2 cellular contexts compared by ENCODE assay signal in the genomic region with DNA sequence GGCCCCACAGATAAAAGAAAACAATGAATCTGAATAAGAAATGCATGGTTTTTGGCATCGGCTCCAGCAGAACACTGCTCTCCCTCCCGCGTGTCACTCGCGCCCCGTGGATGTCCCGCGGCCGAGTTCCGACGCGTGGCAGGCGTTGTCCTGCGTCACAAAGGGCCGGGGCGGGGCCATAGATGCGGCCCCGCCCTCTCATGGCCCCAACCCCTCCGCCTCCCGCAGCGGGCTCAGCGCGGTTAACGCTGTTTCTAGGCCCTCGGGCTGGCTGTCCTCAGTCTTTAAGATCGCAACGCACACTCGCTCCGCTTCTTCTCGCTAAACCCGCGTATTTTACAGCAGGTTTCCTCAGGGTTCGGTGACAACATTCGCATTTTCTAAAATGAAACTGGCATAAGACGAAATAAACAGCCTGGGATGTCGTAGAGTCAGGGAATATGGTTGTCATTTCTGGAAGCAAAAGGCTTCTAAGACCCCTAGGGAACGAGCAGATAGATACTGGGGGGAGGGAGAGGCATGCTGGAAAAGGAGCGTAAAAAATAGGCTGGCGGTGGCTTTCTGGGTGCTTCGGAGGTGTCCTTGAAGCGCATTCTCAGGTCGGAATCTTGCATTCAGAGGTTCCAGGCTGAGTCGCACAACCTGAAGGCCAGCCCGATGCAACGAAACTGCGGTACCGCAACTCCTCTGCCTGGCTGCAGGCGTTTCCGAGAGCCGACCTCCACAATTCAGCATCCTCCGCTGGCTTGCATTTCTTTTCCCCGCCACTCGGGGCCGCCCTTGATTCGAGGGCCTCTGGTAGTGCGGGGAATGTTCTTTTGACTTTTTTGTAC.
TF ChIP-seq lines count a peak whose summit lies in the region.

A gene with protein sequence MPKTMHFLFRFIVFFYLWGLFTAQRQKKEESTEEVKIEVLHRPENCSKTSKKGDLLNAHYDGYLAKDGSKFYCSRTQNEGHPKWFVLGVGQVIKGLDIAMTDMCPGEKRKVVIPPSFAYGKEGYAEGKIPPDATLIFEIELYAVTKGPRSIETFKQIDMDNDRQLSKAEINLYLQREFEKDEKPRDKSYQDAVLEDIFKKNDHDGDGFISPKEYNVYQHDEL (minus strand): TSS at position 159 of the 833 bp plus-strand sequence. CDS start 101 bp downstream, at position 58.

TF ChIP-seq in GM23338, 12 proteins besides CTCF, POLR2A, EP300 and RAD21 (continued from another document):
- TF ChIP-seq REST (IDR thresholded peaks at IDR 0.05; ENCODE audit: unreplicated experiment) = no peak
- no peak for TF ChIP-seq NANOG (IDR thresholded peaks at IDR 0.05; ENCODE audit: borderline replicate concordance)
- TF ChIP-seq, protein P1, sequence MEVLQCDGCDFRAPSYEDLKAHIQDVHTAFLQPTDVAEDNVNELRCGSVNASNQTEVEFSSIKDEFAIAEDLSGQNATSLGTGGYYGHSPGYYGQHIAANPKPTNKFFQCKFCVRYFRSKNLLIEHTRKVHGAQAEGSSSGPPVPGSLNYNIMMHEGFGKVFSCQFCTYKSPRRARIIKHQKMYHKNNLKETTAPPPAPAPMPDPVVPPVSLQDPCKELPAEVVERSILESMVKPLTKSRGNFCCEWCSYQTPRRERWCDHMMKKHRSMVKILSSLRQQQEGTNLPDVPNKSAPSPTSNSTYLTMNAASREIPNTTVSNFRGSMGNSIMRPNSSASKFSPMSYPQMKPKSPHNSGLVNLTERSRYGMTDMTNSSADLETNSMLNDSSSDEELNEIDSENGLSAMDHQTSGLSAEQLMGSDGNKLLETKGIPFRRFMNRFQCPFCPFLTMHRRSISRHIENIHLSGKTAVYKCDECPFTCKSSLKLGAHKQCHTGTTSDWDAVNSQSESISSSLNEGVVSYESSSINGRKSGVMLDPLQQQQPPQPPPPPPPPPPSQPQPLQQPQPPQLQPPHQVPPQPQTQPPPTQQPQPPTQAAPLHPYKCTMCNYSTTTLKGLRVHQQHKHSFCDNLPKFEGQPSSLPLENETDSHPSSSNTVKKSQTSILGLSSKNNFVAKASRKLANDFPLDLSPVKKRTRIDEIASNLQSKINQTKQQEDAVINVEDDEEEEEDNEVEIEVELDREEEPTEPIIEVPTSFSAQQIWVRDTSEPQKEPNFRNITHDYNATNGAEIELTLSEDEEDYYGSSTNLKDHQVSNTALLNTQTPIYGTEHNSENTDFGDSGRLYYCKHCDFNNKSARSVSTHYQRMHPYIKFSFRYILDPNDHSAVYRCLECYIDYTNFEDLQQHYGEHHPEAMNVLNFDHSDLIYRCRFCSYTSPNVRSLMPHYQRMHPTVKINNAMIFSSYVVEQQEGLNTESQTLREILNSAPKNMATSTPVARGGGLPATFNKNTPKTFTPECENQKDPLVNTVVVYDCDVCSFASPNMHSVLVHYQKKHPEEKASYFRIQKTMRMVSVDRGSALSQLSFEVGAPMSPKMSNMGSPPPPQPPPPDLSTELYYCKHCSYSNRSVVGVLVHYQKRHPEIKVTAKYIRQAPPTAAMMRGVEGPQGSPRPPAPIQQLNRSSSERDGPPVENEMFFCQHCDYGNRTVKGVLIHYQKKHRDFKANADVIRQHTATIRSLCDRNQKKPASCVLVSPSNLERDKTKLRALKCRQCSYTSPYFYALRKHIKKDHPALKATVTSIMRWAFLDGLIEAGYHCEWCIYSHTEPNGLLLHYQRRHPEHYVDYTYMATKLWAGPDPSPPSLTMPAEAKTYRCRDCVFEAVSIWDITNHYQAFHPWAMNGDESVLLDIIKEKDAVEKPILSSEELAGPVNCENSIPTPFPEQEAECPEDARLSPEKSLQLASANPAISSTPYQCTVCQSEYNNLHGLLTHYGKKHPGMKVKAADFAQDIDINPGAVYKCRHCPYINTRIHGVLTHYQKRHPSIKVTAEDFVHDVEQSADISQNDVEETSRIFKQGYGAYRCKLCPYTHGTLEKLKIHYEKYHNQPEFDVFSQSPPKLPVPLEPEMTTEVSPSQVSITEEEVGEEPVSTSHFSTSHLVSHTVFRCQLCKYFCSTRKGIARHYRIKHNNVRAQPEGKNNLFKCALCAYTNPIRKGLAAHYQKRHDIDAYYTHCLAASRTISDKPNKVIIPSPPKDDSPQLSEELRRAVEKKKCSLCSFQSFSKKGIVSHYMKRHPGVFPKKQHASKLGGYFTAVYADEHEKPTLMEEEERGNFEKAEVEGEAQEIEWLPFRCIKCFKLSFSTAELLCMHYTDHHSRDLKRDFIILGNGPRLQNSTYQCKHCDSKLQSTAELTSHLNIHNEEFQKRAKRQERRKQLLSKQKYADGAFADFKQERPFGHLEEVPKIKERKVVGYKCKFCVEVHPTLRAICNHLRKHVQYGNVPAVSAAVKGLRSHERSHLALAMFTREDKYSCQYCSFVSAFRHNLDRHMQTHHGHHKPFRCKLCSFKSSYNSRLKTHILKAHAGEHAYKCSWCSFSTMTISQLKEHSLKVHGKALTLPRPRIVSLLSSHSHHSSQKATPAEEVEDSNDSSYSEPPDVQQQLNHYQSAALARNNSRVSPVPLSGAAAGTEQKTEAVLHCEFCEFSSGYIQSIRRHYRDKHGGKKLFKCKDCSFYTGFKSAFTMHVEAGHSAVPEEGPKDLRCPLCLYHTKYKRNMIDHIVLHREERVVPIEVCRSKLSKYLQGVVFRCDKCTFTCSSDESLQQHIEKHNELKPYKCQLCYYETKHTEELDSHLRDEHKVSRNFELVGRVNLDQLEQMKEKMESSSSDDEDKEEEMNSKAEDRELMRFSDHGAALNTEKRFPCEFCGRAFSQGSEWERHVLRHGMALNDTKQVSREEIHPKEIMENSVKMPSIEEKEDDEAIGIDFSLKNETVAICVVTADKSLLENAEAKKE (CRISPR knock-in tag; IDR thresholded peaks at IDR 0.05) = no peak
- no peak for TF ChIP-seq ZNF331 (CRISPR knock-in tag; IDR thresholded peaks at IDR 0.05; ENCODE audit: low read depth)
- peak; percentile 88 for TF ChIP-seq CREB1 (CRISPR knock-in tag; IDR thresholded peaks at IDR 0.05; ENCODE audit: low read depth)
- peak; percentile 47 for TF ChIP-seq EZH2 (IDR thresholded peaks at IDR 0.05; ENCODE audit: low read depth, unreplicated experiment)
- TF ChIP-seq EZH2phosphoT487 (IDR thresholded peaks at IDR 0.05; ENCODE audit: unreplicated experiment) = no peak
- no peak for TF ChIP-seq ZNF114 (CRISPR knock-in tag; IDR thresholded peaks at IDR 0.05)

TF ChIP-seq in neural cell, 6 proteins besides CTCF, POLR2A, EP300 and RAD21 (continued from another document):
- TF ChIP-seq MXI1 (conservative IDR thresholded peaks at IDR 0.05; ENCODE audit: poor library complexity, severe bottlenecking) (peak; percentile 88), EZH2 (IDR thresholded peaks at IDR 0.05; ENCODE audit: borderline replicate concordance, insufficient read depth, low read length, poor library complexity, severe bottlenecking) (no peak), POLR2AphosphoS5 (IDR thresholded peaks at IDR 0.05) (peak; percentile 94)
